ENCODE assay signal across 19 cellular contexts in genomic region chr4:10002278-10002677, GRCh38. TPM values are rescaled to one million over a fixed set of nuclear protein-coding genes. Genes with fewer than 3 reads are reported as not detected.
DNase-seq lines count a peak whose midpoint lies in the region; ATAC-seq and TF ChIP-seq lines count a peak whose summit lies in the region.
"Had no signal": no experiment of that assay in that cellular context is flagged by ENCODE, and none has a peak within 500 bp of the region (broad histone marks: within the 10 kb centered on the region; RNA-seq: fewer than 3 reads in every experiment).

No MANE protein-coding gene starts in this region.

- H3K27me3 Mint-ChIP-seq in natural killer cell (ENCODE audit: low read depth in 2 of 2), result no peaks in the 10 kb centered on the region
- H3K27me3 Mint-ChIP-seq in natural killer cell treated with Interleukin-12 subunit alpha and Interleukin-12 subunit beta and Interleukin-15 and Interleukin-18, amount 100 ng/mL, for 72 hours, result peaks cover 0 to 5% of the 10 kb centered on the region in 2 donors
- H3K27me3 Mint-ChIP-seq: IgD-negative memory B cell had no signal

- H3K9me3 ChIP-seq in liver (ENCODE audit: control insufficient read depth in 4 of 4, low read length in 3 of 4), result no peaks in the 10 kb centered on the region

- peak overlapping the region; percentile 82 for H3K4me3 Mint-ChIP-seq in natural killer cell
- no peak overlapping the region for H3K4me3 Mint-ChIP-seq in natural killer cell treated with Interleukin-12 subunit alpha and Interleukin-12 subunit beta and Interleukin-15 and Interleukin-18, amount 100 ng/mL, for 72 hours
- H3K4me3 Mint-ChIP-seq: CD14-positive monocyte had no signal

- H3K4me1 Mint-ChIP-seq in natural killer cell, result peaks cover 57 to 67% of the 10 kb centered on the region in 2 donors
- peaks cover 49 to 53% of the 10 kb centered on the region in 2 donors for H3K4me1 Mint-ChIP-seq in natural killer cell treated with Interleukin-12 subunit alpha and Interleukin-12 subunit beta and Interleukin-15 and Interleukin-18, amount 100 ng/mL, for 72 hours (ENCODE audit: low read depth in 2 of 2)

- H3K36me3 ChIP-seq in liver (ENCODE audit: control insufficient read depth in 4 of 4, insufficient read depth in 3 of 4, low read depth in 1 of 4, low read length in 3 of 4), result no peaks in the 10 kb centered on the region

- no peaks in the 10 kb centered on the region for H3K9me3 Mint-ChIP-seq in natural killer cell
- no peaks in the 10 kb centered on the region for H3K9me3 Mint-ChIP-seq in natural killer cell treated with Interleukin-12 subunit alpha and Interleukin-12 subunit beta and Interleukin-15 and Interleukin-18, amount 100 ng/mL, for 72 hours

- peak; percentile 39 for DNase-seq in natural killer cell
- DNase-seq in natural killer cell treated with Interleukin-12 subunit alpha and Interleukin-12 subunit beta and Interleukin-15 and Interleukin-18, amount 100 ng/mL, for 72 hours (ENCODE audit: low spot score), result no peak
- no peak for DNase-seq in activated effector memory CD4-positive, alpha-beta T cell treated with anti-CD3 and anti-CD28 coated beads, Interleukin-2, amount 50 U/mL, for 16 hours
- no peak for DNase-seq in NCI-H1694 (lab: John Stamatoyannopoulos, UW)
- DNase-seq in NCI-H1105 treated with DMSO at 0.1 percent for 48 hours (lab: John Stamatoyannopoulos, UW), result no peak
- DNase-seq: GF-D8, GOT3, Kasumi-1, MM.1S, NCI-H1092 treated with DMSO at 0.1 percent for 48 hours, NCI-H187, NCI-H2171 treated with DMSO at 0.1 percent for 48 hours, NCI-H446 treated with DMSO at 0.1 percent for 48 hours, NCI-H774, SW 1271 had no signal

- peak in 1 of 2 donors; percentile 49 for TF ChIP-seq RAD21 in liver (IDR thresholded peaks at IDR 0.05)

- no peak overlapping the region for H3K4me3 ChIP-seq in liver (ENCODE audit: low read depth in 1 of 3, low read length in 3 of 3)

- no peak overlapping the region for H3K27ac ChIP-seq in liver (ENCODE audit: low read depth in 1 of 2, low read length in 2 of 2)

- no peaks in the 10 kb centered on the region for H3K36me3 Mint-ChIP-seq in natural killer cell
- H3K36me3 Mint-ChIP-seq in natural killer cell treated with Interleukin-12 subunit alpha and Interleukin-12 subunit beta and Interleukin-15 and Interleukin-18, amount 100 ng/mL, for 72 hours, result no peaks in the 10 kb centered on the region
- H3K36me3 Mint-ChIP-seq: IgD-negative memory B cell had no signal

- WGBS in liver, result 25% methylated on average over 2 of the region's 2 CpGs

- ATAC-seq in natural killer cell (peak; percentile 72 to 88 (median 74)), HG03175 (IDR thresholded peaks at IDR 0.05; ENCODE audit: unreplicated experiment) (peak; percentile 25)
- ATAC-seq in natural killer cell treated with Interleukin-12 subunit alpha and Interleukin-12 subunit beta and Interleukin-15 and Interleukin-18, amount 100 ng/mL, for 72 hours, result no peak

- H3K27me3 ChIP-seq in liver (ENCODE audit: control insufficient read depth in 4 of 4, insufficient read depth in 4 of 4, low read length in 3 of 4), result no peaks in the 10 kb centered on the region

- TF ChIP-seq CTCF in natural killer cell (IDR thresholded peaks at IDR 0.05) (no peak), liver (IDR thresholded peaks at IDR 0.05; ENCODE audit: low read depth, low read length, missing input control) (no peak)

- H3K9ac ChIP-seq in liver (ENCODE audit: low read depth in 1 of 2, low read length in 2 of 2), result no peak overlapping the region

- intact Hi-C loops in natural killer cell (cut with micrococcal nuclease), result no loop called here

- H3K27ac Mint-ChIP-seq in natural killer cell, result peak overlapping the region; percentile 73 to 84
- H3K27ac Mint-ChIP-seq in natural killer cell treated with Interleukin-12 subunit alpha and Interleukin-12 subunit beta and Interleukin-15 and Interleukin-18, amount 100 ng/mL, for 72 hours, result peak overlapping the region in 1 of 2 donors; percentile 31

- H3K4me1 ChIP-seq in liver (ENCODE audit: control insufficient read depth in 4 of 4, insufficient read depth in 4 of 4, low read length in 3 of 4), result peaks cover 23 to 44% (median 36%) of the 10 kb centered on the region in 4 donors

TF ChIP-seq in liver, 16 proteins besides CTCF, POLR2A, EP300 and RAD21:
- TF ChIP-seq YY1 (IDR thresholded peaks at IDR 0.05) (peak; percentile 64), NR2F2 (IDR thresholded peaks at IDR 0.05) (no peak), TAF1 (conservative IDR thresholded peaks at IDR 0.05) (no peak), JUND (IDR thresholded peaks at IDR 0.05) (peak; percentile 64 to 68), FOXA2 (IDR thresholded peaks at IDR 0.05) (peak; percentile 59), MAX (IDR thresholded peaks at IDR 0.05) (peak; percentile 84), SP1 (IDR thresholded peaks at IDR 0.05) (peak; percentile 79), HNF4G (IDR thresholded peaks at IDR 0.05) (peak; percentile 31), ZBTB33 (IDR thresholded peaks at IDR 0.05) (peak; percentile 53), FOXA1 (IDR thresholded peaks at IDR 0.05) (peak; percentile 42), HNF4A (conservative IDR thresholded peaks at IDR 0.05) (peak; percentile 86 to 90), REST (IDR thresholded peaks at IDR 0.05) (no peak), EGR1 (IDR thresholded peaks at IDR 0.05; ENCODE audit: low read depth in 2 of 2) (peak in 1 of 2 donors; percentile 49), RXRA (IDR thresholded peaks at IDR 0.05) (peak; percentile 94), GABPA (IDR thresholded peaks at IDR 0.05 in 1 of 2, conservative IDR thresholded peaks at IDR 0.05 in 1 of 2) (no peak)
- TF ChIP-seq, protein P1, sequence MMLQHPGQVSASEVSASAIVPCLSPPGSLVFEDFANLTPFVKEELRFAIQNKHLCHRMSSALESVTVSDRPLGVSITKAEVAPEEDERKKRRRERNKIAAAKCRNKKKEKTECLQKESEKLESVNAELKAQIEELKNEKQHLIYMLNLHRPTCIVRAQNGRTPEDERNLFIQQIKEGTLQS (IDR thresholded peaks at IDR 0.05), result no peak

RNA-seq across cellular contexts. Expression of gene SLC2A9, which starts 19.0 kb away (rescaled TPM):
- total RNA-seq in natural killer cell, result 1 to 10 TPM; 1.5 to 5.5 (median 3.9) TPM
- 1 to 10 TPM; 1.8 to 3.3 TPM for total RNA-seq in natural killer cell treated with Interleukin-12 subunit alpha and Interleukin-12 subunit beta and Interleukin-15 and Interleukin-18, amount 100 ng/mL, for 72 hours
- 10 to 100 TPM; 25.7 to 49.0 TPM for total RNA-seq in liver
- 10 to 100 TPM in 1 of 2 donors, 1 to 10 TPM in 1; 6.2 to 17.5 TPM for polyA plus RNA-seq in liver

Comparison
In these comparisons a context has a peak if more than half of its experiments do, and no peak if none do; other contexts are left out.
1. ATAC-seq: peak in natural killer cell (3 of 3) and HG03175 (single experiment); none in natural killer cell treated with Interleukin-12 subunit alpha and Interleukin-12 subunit beta and Interleukin-15 and Interleukin-18, amount 100 ng/mL, for 72 hours (0 of 2).
2. RNA of gene SLC2A9, which starts 19.0 kb away (total RNA-seq): 25.7 to 49.0 TPM in liver; 1.5 to 5.5 TPM in natural killer cell and 1.8 to 3.3 TPM in natural killer cell treated with Interleukin-12 subunit alpha and Interleukin-12 subunit beta and Interleukin-15 and Interleukin-18, amount 100 ng/mL, for 72 hours; every median in the first group is over 4 times any median in the second.